Comparison of ENCODE assay signal across 1 cellular context in the genomic region with DNA sequence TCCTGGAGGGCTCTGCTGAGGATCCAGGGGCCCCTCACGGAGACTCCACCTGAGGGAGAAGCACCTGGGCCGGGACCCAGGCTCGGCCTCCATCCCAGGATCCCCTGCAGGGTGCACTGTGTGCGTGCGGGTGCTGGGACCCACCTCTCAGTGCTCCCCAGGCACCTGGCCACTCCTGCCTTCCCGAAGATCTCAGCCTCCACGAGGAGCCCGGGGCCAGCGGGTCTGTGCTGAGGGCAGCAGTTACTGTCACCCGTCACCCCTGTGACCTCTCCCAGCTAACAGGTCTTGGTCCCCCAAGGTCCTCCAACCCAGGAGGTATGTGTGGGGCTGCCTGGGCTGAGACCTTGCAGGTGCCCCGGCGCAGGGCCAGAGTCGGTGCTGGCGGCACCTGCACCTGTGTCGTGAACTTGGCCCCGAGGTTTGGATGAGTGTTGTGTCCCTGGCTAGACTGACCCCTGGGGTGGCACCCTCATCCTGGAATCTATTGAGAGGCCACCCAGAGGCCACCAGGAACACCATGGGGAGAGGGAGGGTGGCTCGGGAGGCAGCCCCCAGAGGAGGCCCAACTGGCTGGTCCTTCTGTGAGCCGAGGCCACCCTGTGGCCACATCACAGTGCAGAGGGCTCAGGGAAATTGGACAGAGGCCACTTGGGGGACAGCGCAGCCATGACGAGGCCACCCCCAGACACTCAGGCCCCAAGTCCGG.
TF ChIP-seq lines count a peak whose summit lies in the region.

No MANE protein-coding gene starts in this region.

TF ChIP-seq in H1, 55 proteins besides CTCF, POLR2A, EP300 and RAD21:
- TF ChIP-seq ZNF274 (IDR thresholded peaks at IDR 0.05; ENCODE audit: borderline replicate concordance, extremely low read depth, low read length) (no peak), BCL11A (IDR thresholded peaks at IDR 0.05; ENCODE audit: low read depth in 2 of 2, low read length in 2 of 2) (no peak), SIRT6 (IDR thresholded peaks at IDR 0.05; ENCODE audit: low read length) (no peak), CTBP2 (IDR thresholded peaks at IDR 0.05; ENCODE audit: borderline replicate concordance, insufficient read depth, insufficient read length, low read length) (no peak), JUND (IDR thresholded peaks at IDR 0.05; ENCODE audit: low read length) (no peak), TAF1 (IDR thresholded peaks at IDR 0.05; ENCODE audit: low read depth, low read length) (no peak), ASH2L (IDR thresholded peaks at IDR 0.05; ENCODE audit: low read length) (no peak), KDM4A (IDR thresholded peaks at IDR 0.05; ENCODE audit: low read depth, low read length, severe bottlenecking) (no peak), TAF7 (optimal IDR thresholded peaks at IDR 0.05; ENCODE audit: borderline replicate concordance, low read depth, low read length) (no peak), GTF2F1 (IDR thresholded peaks at IDR 0.05; ENCODE audit: borderline replicate concordance, low read depth, low read length) (no peak), RFX5 (IDR thresholded peaks at IDR 0.05; ENCODE audit: borderline replicate concordance, low read depth, low read length) (no peak), NRF1 (IDR thresholded peaks at IDR 0.05; ENCODE audit: low read depth, low read length) (no peak)
- TF ChIP-seq, protein P1, sequence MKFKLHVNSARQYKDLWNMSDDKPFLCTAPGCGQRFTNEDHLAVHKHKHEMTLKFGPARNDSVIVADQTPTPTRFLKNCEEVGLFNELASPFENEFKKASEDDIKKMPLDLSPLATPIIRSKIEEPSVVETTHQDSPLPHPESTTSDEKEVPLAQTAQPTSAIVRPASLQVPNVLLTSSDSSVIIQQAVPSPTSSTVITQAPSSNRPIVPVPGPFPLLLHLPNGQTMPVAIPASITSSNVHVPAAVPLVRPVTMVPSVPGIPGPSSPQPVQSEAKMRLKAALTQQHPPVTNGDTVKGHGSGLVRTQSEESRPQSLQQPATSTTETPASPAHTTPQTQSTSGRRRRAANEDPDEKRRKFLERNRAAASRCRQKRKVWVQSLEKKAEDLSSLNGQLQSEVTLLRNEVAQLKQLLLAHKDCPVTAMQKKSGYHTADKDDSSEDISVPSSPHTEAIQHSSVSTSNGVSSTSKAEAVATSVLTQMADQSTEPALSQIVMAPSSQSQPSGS (IDR thresholded peaks at IDR 0.05; ENCODE audit: low read length) = no peak
